8 cellular contexts compared by ENCODE assay signal in genomic region chr4:7960790-7961655, GRCh38. TPM values are rescaled to one million over a fixed set of nuclear protein-coding genes. Genes with fewer than 3 reads are reported as not detected.
DNase-seq lines count a peak whose midpoint lies in the region; ATAC-seq and TF ChIP-seq lines count a peak whose summit lies in the region.

No MANE protein-coding gene starts in this region.

- WGBS in endodermal cell (ENCODE audit: insufficient coverage in 1 of 2, insufficient read length in 1 of 2), 2 experiments = 84 to 87% methylated on average over 16 to 19 of the region's 19 CpGs

- H3K27me3 ChIP-seq in endodermal cell (ENCODE audit: control insufficient read depth, insufficient read depth, low read length, poor library complexity, severe bottlenecking) = no peaks in the 10 kb centered on the region

- peaks cover 12% of the 10 kb centered on the region for H3K4me1 Mint-ChIP-seq in endodermal cell
- peaks cover 7% of the 10 kb centered on the region for H3K4me1 Mint-ChIP-seq in osteocyte (ENCODE audit: unreplicated experiment)

- H3K4me1 ChIP-seq in endodermal cell (ENCODE audit: control insufficient read depth, insufficient read depth, low read length) = peaks cover 6% of the 10 kb centered on the region

- no peak overlapping the region for H3K9ac ChIP-seq in endodermal cell (ENCODE audit: extremely low read depth, low read length, poor library complexity, severe bottlenecking)

- H3K4me3 Mint-ChIP-seq in endodermal cell = no peak overlapping the region
- no peak overlapping the region for H3K4me3 Mint-ChIP-seq in osteocyte (ENCODE audit: unreplicated experiment)

- no peak overlapping the region for H3K4me3 ChIP-seq in endodermal cell (ENCODE audit: low read length)

- H3K27ac ChIP-seq in endodermal cell (ENCODE audit: low read depth, low read length) = peak overlapping the region; percentile 5

- ATAC-seq in HG03175 (IDR thresholded peaks at IDR 0.05; ENCODE audit: unreplicated experiment) = peak; percentile 39

- H3K9me3 Mint-ChIP-seq in endodermal cell = no peaks in the 10 kb centered on the region
- no peaks in the 10 kb centered on the region for H3K9me3 Mint-ChIP-seq in osteocyte (ENCODE audit: unreplicated experiment)

- intact Hi-C loops in cardiac septum (cut with DNase I) = no loop called here

- H3K27me3 Mint-ChIP-seq in endodermal cell (ENCODE audit: insufficient read depth) (no peaks in the 10 kb centered on the region), osteocyte (ENCODE audit: unreplicated experiment) (no peaks in the 10 kb centered on the region)

- no peaks in the 10 kb centered on the region for H3K9me3 ChIP-seq in endodermal cell (ENCODE audit: control insufficient read depth, low read length)

- H3K36me3 Mint-ChIP-seq in endodermal cell (ENCODE audit: low read depth) = no peaks in the 10 kb centered on the region
- no peaks in the 10 kb centered on the region for H3K36me3 Mint-ChIP-seq in osteocyte (ENCODE audit: unreplicated experiment)

- DNase-seq in GM19240 (ENCODE audit: insufficient read length, low spot score) (peak; percentile 22), endodermal cell (no peak), pons (ENCODE audit: low spot score) (peak; percentile 73), osteocyte (ENCODE audit: extremely low spot score, unreplicated experiment) (no peak), cardiac septum (ENCODE audit: low spot score) (no peak), NCI-H2227 treated with DMSO at 0.1 percent for 48 hours (lab: John Stamatoyannopoulos, UW) (no peak)
- DNase-seq in activated CD4-positive, alpha-beta T cell treated with anti-CD3 and anti-CD28 coated beads for 24 hours (ENCODE audit: low read depth in 2 of 2) = peak; percentile 44 to 70

- no peaks in the 10 kb centered on the region for H3K36me3 ChIP-seq in endodermal cell (ENCODE audit: control insufficient read depth, insufficient read depth, low read length)

- H3K27ac Mint-ChIP-seq in endodermal cell = no peak overlapping the region
- no peak overlapping the region for H3K27ac Mint-ChIP-seq in osteocyte (ENCODE audit: unreplicated experiment)

- TF ChIP-seq CTCF in endodermal cell (conservative IDR thresholded peaks at IDR 0.05) (no peak), osteocyte (IDR thresholded peaks at IDR 0.05) (no peak)

RNA-seq across cellular contexts. Expression of gene AFAP1, which starts 21.4 kb away (rescaled TPM):
- total RNA-seq in endodermal cell = 10 to 100 TPM; 18.2 to 22.5 TPM
- 24.1 TPM for polyA plus RNA-seq in endodermal cell (2013, experiment 1 of 2)
- polyA plus RNA-seq in endodermal cell (2013, experiment 2 of 2) = 22.7 TPM
- 64.9 and 66.9 TPM in 2 replicates for total RNA-seq in osteocyte
- 8.7 TPM for total RNA-seq in cardiac septum

Comparison
In these comparisons a context has a peak if more than half of its experiments do, and no peak if none do; other contexts are left out.
1. DNase-seq: peak in GM19240 (single experiment), activated CD4-positive, alpha-beta T cell treated with anti-CD3 and anti-CD28 coated beads for 24 hours (2 of 2) and pons (single experiment); none in endodermal cell (single experiment), osteocyte (single experiment), cardiac septum (single experiment) and NCI-H2227 treated with DMSO at 0.1 percent for 48 hours (single experiment).